19 cellular contexts compared by ENCODE assay signal in genomic region chr7:125032943-125033342, GRCh38.
"Had no signal": no experiment of that assay in that cellular context is flagged by ENCODE, and none has a peak within 500 bp of the region (broad histone marks: within the 10 kb centered on the region; RNA-seq: fewer than 3 reads in every experiment).

No MANE protein-coding gene starts in this region.

- DNase-seq: effector memory CD8-positive, alpha-beta T cell; gastrocnemius medialis; heart right ventricle; hypothalamus; kidney glomerular epithelial cell; left lung; lower lobe of right lung; natural killer cell; nucleus accumbens; ovary; small intestine; stimulated activated CD4-positive, alpha-beta T cell treated with anti-CD3 and anti-CD28 coated beads, Interleukin-12 subunit alpha, Interleukin-12 subunit beta, amount 100 ng/mL, for 4 hours; stimulated activated naive CD4-positive, alpha-beta T cell; stomach; transverse colon had no signal

- ATAC-seq: effector memory CD8-positive, alpha-beta T cell; gastrocnemius medialis; heart right ventricle; left lung; lower lobe of right lung; natural killer cell had no signal

- H3K27me3 Mint-ChIP-seq: dendritic cell treated with granulocyte-macrophage colony-stimulating factor and Interleukin-4, amounts not matched to agents 40 ng/mL and 50 ng/mL, for 4 days; effector memory CD8-positive, alpha-beta T cell; memory B cell had no signal

- H3K9me3 Mint-ChIP-seq: dendritic cell treated with granulocyte-macrophage colony-stimulating factor and Interleukin-4, amounts not matched to agents 40 ng/mL and 50 ng/mL, for 4 days; effector memory CD8-positive, alpha-beta T cell; memory B cell; mesothelial cell of epicardium; neural progenitor cell had no signal

- H3K4me3 Mint-ChIP-seq: dendritic cell treated with granulocyte-macrophage colony-stimulating factor and Interleukin-4, amounts not matched to agents 40 ng/mL and 50 ng/mL, for 4 days; effector memory CD8-positive, alpha-beta T cell; memory B cell; mesothelial cell of epicardium; natural killer cell; neural progenitor cell had no signal

- H3K36me3 Mint-ChIP-seq: memory B cell, mesothelial cell of epicardium, natural killer cell, neural progenitor cell had no signal

- H3K4me1 Mint-ChIP-seq: memory B cell, natural killer cell, neural progenitor cell had no signal
